In the genomic region with DNA sequence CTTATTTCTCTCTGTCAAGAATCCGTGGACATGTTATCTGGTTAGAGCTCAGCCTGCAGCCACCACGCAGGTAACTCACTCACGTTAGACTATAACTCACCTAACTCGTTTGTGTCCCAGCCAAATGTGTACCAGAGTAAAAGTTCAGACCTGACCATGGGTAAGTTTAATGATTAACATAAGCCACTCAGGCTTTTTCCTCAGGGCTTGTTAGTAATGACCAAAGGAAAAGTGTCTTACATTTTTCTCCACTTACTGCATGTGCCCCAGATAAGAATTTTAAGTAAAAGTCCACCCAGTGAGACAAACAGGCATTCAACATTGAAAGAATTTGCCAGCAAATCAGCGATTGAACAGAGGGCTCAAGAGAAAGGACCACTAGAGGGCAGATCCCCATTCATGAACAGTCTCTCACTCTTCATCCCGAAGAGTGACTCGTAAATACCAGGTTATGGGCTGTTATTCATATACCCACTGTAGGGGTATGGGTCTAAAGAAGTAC, we compare ENCODE assay signal across 1 cellular context.
TF ChIP-seq lines count a peak whose summit lies in the region.

Gene PKHD1, minus strand, starts transcription at position 116 of the 502 bp plus-strand sequence. CDS start 2,680 bp downstream, outside the sequence.

TF ChIP-seq in K562, 482 proteins besides CTCF, POLR2A, EP300 and RAD21:
- TF ChIP-seq, protein P1, sequence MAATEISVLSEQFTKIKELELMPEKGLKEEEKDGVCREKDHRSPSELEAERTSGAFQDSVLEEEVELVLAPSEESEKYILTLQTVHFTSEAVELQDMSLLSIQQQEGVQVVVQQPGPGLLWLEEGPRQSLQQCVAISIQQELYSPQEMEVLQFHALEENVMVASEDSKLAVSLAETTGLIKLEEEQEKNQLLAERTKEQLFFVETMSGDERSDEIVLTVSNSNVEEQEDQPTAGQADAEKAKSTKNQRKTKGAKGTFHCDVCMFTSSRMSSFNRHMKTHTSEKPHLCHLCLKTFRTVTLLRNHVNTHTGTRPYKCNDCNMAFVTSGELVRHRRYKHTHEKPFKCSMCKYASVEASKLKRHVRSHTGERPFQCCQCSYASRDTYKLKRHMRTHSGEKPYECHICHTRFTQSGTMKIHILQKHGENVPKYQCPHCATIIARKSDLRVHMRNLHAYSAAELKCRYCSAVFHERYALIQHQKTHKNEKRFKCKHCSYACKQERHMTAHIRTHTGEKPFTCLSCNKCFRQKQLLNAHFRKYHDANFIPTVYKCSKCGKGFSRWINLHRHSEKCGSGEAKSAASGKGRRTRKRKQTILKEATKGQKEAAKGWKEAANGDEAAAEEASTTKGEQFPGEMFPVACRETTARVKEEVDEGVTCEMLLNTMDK (IDR thresholded peaks at IDR 0.05; ENCODE audit: borderline replicate concordance, insufficient read depth, low read depth, low read length, poor library complexity, severe bottlenecking): peak; percentile 8
- TF ChIP-seq ZNF140 (CRISPR knock-in tag; IDR thresholded peaks at IDR 0.05) (no peak), SMC3 (conservative IDR thresholded peaks at IDR 0.05; ENCODE audit: insufficient read depth, low read depth, low read length) (0 out of 2 replicates have a peak, but pooled peaks have one; percentile 20)
